In genomic region chr11:9494316-9494715, GRCh38 we compare ENCODE assay signal across 8 cellular contexts.
"Had no signal": no experiment of that assay in that cellular context is flagged by ENCODE, and none has a peak within 500 bp of the region (broad histone marks: within the 10 kb centered on the region; RNA-seq: fewer than 3 reads in every experiment).

No MANE protein-coding gene starts in this region.

- H3K4me1 ChIP-seq: HAP-1 had no signal

- H3K27ac Mint-ChIP-seq: HFFc6 had no signal

- H3K9me3 ChIP-seq: HAP-1 had no signal

- ATAC-seq: HCT116 had no signal

- H3K27ac ChIP-seq: GM23248 had no signal

- H3K9me3 Mint-ChIP-seq: H9, HFFc6 had no signal

- DNase-seq: GM23248, GOT3, H7, H9, HCEC 1CT, HFFc6 had no signal

- H2AFZ ChIP-seq: GM23248 had no signal

- H3K4me1 Mint-ChIP-seq: H9 had no signal

- H3K4me3 Mint-ChIP-seq: H9, HFFc6 had no signal

- H3K4me3 ChIP-seq: GM23248, HAP-1 had no signal
